8 cellular contexts compared by ENCODE assay signal in genomic region chr6:113858067-113858604, GRCh38. TPM values are rescaled to one million over a fixed set of nuclear protein-coding genes. Genes with fewer than 3 reads are reported as not detected.
DNase-seq lines count a peak whose midpoint lies in the region; ATAC-seq, FAIRE-seq and TF ChIP-seq lines count a peak whose summit lies in the region.

No MANE protein-coding gene starts in this region.

- dilution Hi-C loops in mammary epithelial cell (cut with HindIII; ENCODE audit: low sequenced_read_pairs) = no loop called here

- intact Hi-C loops in mammary epithelial cell (cut with micrococcal nuclease) = loop anchor here (1.0 to 2.0 kb wide), 9 partner anchors 95 to 552 kb away; no protein-coding TSS in a partner anchor
- intact Hi-C loops in kidney (cut with DNase I) = loop anchor here (10.0 kb wide), 1 partner anchor 1073 kb away; no protein-coding TSS in a partner anchor
- intact Hi-C loops in stomach (cut with DNase I; ENCODE audit: low total_unique reads) = no loop called here

- DNase-seq in Ammon's horn (ENCODE audit: low spot score) (peak; percentile 49), GM20000 (ENCODE audit: low spot score) (peak; percentile 50), NCI-H82 (lab: John Stamatoyannopoulos, UW) (peak; percentile 81), mammary epithelial cell (peak; percentile 58), kidney (peak; percentile 74), stomach (peak; percentile 46)
- DNase-seq in stimulated activated naive CD4-positive, alpha-beta T cell treated with Interleukin-2 at 50 U/mL for 16 hours (lab: John Stamatoyannopoulos, UW) = no peak

- H3K9ac ChIP-seq in mammary epithelial cell (ENCODE audit: insufficient read depth, low read length) (peak overlapping the region; percentile 100), kidney (ENCODE audit: low read length in 2 of 2) (peak overlapping the region; percentile 95)

- H3K9me3 ChIP-seq in mammary epithelial cell (replicated peaks; ENCODE audit: insufficient read depth, low read length) = no peaks in the 10 kb centered on the region
- H3K9me3 ChIP-seq in kidney (ENCODE audit: control insufficient read depth in 1 of 2, low read length in 2 of 2) = no peaks in the 10 kb centered on the region
- H3K9me3 ChIP-seq in stomach = no peaks in the 10 kb centered on the region

- TSS peak; percentile 96 for BruUV-seq in mammary epithelial cell (replicated peaks; lab: Mats Ljungman, UMichigan)

- peak overlapping the region; percentile 78 for H3K4me2 ChIP-seq in mammary epithelial cell (ENCODE audit: insufficient read depth, low read depth, low read length)

- H2AFZ ChIP-seq in mammary epithelial cell (ENCODE audit: low read depth, low read length) = peak overlapping the region; percentile 62

- peaks cover 16% of the 10 kb centered on the region for H3K4me1 ChIP-seq in mammary epithelial cell (ENCODE audit: insufficient read depth, low read length)
- H3K4me1 ChIP-seq in kidney (ENCODE audit: control insufficient read depth in 1 of 2, insufficient read depth in 1 of 2, low read depth in 1 of 2, low read length in 2 of 2) = peaks cover 3 to 4% of the 10 kb centered on the region in 2 donors
- H3K4me1 ChIP-seq in stomach = peaks cover 4 to 51% (median 33%) of the 10 kb centered on the region in 4 donors

- FAIRE-seq in kidney (lab: Jason Lieb, UNC) = no peak

- H3K4me3 ChIP-seq in mammary epithelial cell (replicated peaks in 1 of 3; ENCODE audit: insufficient read depth in 1 of 3, low read depth in 2 of 3, low read length in 3 of 3) (peak overlapping the region; percentile 98 to 99 (median 99)), kidney (ENCODE audit: low read length in 2 of 2) (peak overlapping the region; percentile 91 to 92), stomach (peak overlapping the region; percentile 57 to 86 (median 72))

- H3K36me3 ChIP-seq in mammary epithelial cell (ENCODE audit: insufficient read depth, low read length) (no peaks in the 10 kb centered on the region), kidney (ENCODE audit: control insufficient read depth in 1 of 2, insufficient read depth in 2 of 2, low read length in 2 of 2) (no peaks in the 10 kb centered on the region), stomach (no peaks in the 10 kb centered on the region)

- TF ChIP-seq POLR2A in stomach (IDR thresholded peaks at IDR 0.05) = no peak

- no peak for TF ChIP-seq EP300 in stomach (IDR thresholded peaks at IDR 0.05)

- in situ Hi-C loops in mammary epithelial cell (cut with MboI; ENCODE audit: low sequenced_read_pairs in 2 of 2) = loop anchor here (5.0 to 25.0 kb wide), 4 partner anchors 161 to 746 kb away; no protein-coding TSS in a partner anchor

- no peaks in the 10 kb centered on the region for H3K27me3 ChIP-seq in mammary epithelial cell (ENCODE audit: insufficient read depth, low read length)
- no peaks in the 10 kb centered on the region for H3K27me3 ChIP-seq in stomach

- H3K27ac ChIP-seq in mammary epithelial cell (ENCODE audit: insufficient read depth, low read depth, low read length) = peak overlapping the region; percentile 99
- peak overlapping the region; percentile 93 to 95 for H3K27ac ChIP-seq in kidney (ENCODE audit: low read depth in 2 of 2, low read length in 2 of 2)
- H3K27ac ChIP-seq in stomach = peak overlapping the region; percentile 91 to 99 (median 98)

- CTCF ChIA-PET in mammary epithelial cell (lab: Charles Lee; ENCODE audit: low non-redundant PET) = interaction anchor here (0.6 to 1.1 kb wide), 14 partner anchors 17 to 1264 kb away, joined by 3 to 12 read pairs (median 4); no protein-coding TSS in a partner anchor

- peaks cover 59% of the 10 kb centered on the region for H3K79me2 ChIP-seq in mammary epithelial cell (ENCODE audit: insufficient read depth, low read length)

- ATAC-seq in HG03378 (IDR thresholded peaks at IDR 0.05; ENCODE audit: unreplicated experiment) = no peak

- H4K20me1 ChIP-seq in mammary epithelial cell (ENCODE audit: insufficient read depth, low read length) = no peaks in the 10 kb centered on the region

- 3% methylated on average over 5 of the region's 25 CpGs for WGBS in mammary epithelial cell (ENCODE audit: low coverage, missing lambda C conversion rate)
- 0 to 2% (median 1%) methylated on average over 25 of the region's 25 CpGs for WGBS in stomach, 5 donors

- TF ChIP-seq CTCF in GM20000 (IDR thresholded peaks at IDR 0.05; ENCODE audit: extremely low read depth, missing control alignments) = no peak
- TF ChIP-seq CTCF in mammary epithelial cell (conservative IDR thresholded peaks at IDR 0.05 in 1 of 2, IDR thresholded peaks at IDR 0.05 in 1 of 2; ENCODE audit: extremely low read depth in 1 of 2, insufficient read depth in 1 of 2, low read depth in 1 of 2, low read length in 2 of 2) = no peak
- no peak for TF ChIP-seq CTCF in kidney (IDR thresholded peaks at IDR 0.05; ENCODE audit: borderline replicate concordance, extremely low read depth, insufficient read depth)
- no peak for TF ChIP-seq CTCF in stomach (IDR thresholded peaks at IDR 0.05)

RNA-seq across cellular contexts. Expression of gene MARCKS, which starts 1.0 kb away (rescaled TPM):
- total RNA-seq in mammary epithelial cell (100 to 1,000 TPM in 1 of 2 donors, 10 to 100 TPM in 1; 65.4 to 171 TPM), kidney (61.9 TPM), stomach (100 to 1,000 TPM in 1 of 5 donors, 10 to 100 TPM in 4; 19.8 to 594 (median 76.0) TPM)
- polyA plus RNA-seq in mammary epithelial cell (16.0 TPM), kidney (ENCODE audit: insufficient read depth, low read depth, low replicate concordance) (14.0 TPM), stomach (10 to 100 TPM; 19.9 to 54.2 (median 28.5) TPM)
- 17.5 TPM for polyA minus RNA-seq in mammary epithelial cell
